8 cellular contexts compared by ENCODE assay signal in the genomic region with DNA sequence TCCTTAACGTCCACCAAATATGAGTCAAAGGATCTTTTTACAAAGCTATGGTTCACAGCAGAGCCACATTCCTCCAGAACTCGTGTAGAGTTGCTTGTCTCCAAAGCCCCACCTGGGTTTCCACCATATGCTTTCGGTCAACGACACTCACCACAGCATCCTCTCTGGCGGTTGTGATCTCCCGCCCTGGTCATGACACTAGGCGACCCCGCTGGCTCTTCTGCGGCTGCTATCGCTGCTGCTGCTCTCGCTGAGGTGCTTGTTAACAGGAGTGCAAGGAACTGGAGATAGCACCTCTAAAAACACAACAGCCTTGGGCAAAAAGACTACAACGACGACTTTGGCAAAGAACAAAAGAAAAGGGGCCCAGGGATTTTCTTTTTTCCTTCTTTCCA. TPM values are rescaled to one million over a fixed set of nuclear protein-coding genes. Genes with fewer than 3 reads are reported as not detected.
A peak's percentile ranks its signal among the peaks of the same experiment; 100 is the strongest.
DNase-seq lines count a peak whose midpoint lies in the region; ATAC-seq, FAIRE-seq and TF ChIP-seq lines count a peak whose summit lies in the region.

No MANE protein-coding gene starts in this region.

- peak; percentile 8 for DNase-seq in GM12892 (ENCODE audit: insufficient read length)
- DNase-seq in WERI-Rb-1: peak; percentile 46
- peak; percentile 84 for DNase-seq in endodermal cell
- DNase-seq in mucosa of descending colon: peak; percentile 50 to 64 (median 62)
- DNase-seq in tibial nerve (ENCODE audit: low spot score in 2 of 2): no peak

- no peaks in the 10 kb centered on the region for H3K9me3 ChIP-seq in WERI-Rb-1 (ENCODE audit: severe bottlenecking)
- no peaks in the 10 kb centered on the region for H3K9me3 ChIP-seq in endodermal cell (ENCODE audit: control insufficient read depth, low read length)
- H3K9me3 ChIP-seq in mucosa of descending colon: no peaks in the 10 kb centered on the region
- no peaks in the 10 kb centered on the region for H3K9me3 ChIP-seq in tibial nerve

- ATAC-seq in HG03354 (IDR thresholded peaks at IDR 0.05; ENCODE audit: poor library complexity, severe bottlenecking, unreplicated experiment) (peak; percentile 36), mucosa of descending colon (peak; percentile 35), GM21786 (IDR thresholded peaks at IDR 0.05; ENCODE audit: unreplicated experiment) (no peak), GM18867 (IDR thresholded peaks at IDR 0.05; ENCODE audit: unreplicated experiment) (no peak)

- no peak for FAIRE-seq in GM12892 (lab: Jason Lieb, UNC)

- TF ChIP-seq POLR2A in GM12892 (IDR thresholded peaks at IDR 0.05; ENCODE audit: low read depth, low read length) (no peak), tibial nerve (IDR thresholded peaks at IDR 0.05) (no peak)

- H3K36me3 ChIP-seq in WERI-Rb-1 (no peaks in the 10 kb centered on the region), endodermal cell (ENCODE audit: control insufficient read depth, insufficient read depth, low read length) (peaks cover 12% of the 10 kb centered on the region), mucosa of descending colon (ENCODE audit: low read depth) (no peaks in the 10 kb centered on the region), tibial nerve (no peaks in the 10 kb centered on the region)

- no peaks in the 10 kb centered on the region for H3K9me3 Mint-ChIP-seq in endodermal cell

- intact Hi-C loops in mucosa of descending colon (cut with DNase I, micrococcal nuclease): no loop called here

- H3K4me3 ChIP-seq in WERI-Rb-1 (ENCODE audit: low read depth, low read length) (peak overlapping the region; percentile 59), endodermal cell (ENCODE audit: low read length) (peak overlapping the region; percentile 94), mucosa of descending colon (peak overlapping the region; percentile 36), tibial nerve (peak overlapping the region; percentile 47 to 73 (median 70))

- TF ChIP-seq CTCF in WERI-Rb-1 (IDR thresholded peaks at IDR 0.05; ENCODE audit: low read depth, low read length) (no peak), endodermal cell (conservative IDR thresholded peaks at IDR 0.05) (no peak), mucosa of descending colon (IDR thresholded peaks at IDR 0.05) (no peak), tibial nerve (IDR thresholded peaks at IDR 0.05) (no peak)

- WGBS in endodermal cell (ENCODE audit: insufficient coverage in 1 of 2, insufficient read length in 1 of 2), 2 experiments: 2 to 3% methylated on average over 4 to 13 of the region's 13 CpGs
- WGBS in tibial nerve, 2 donors: 0 to 2% methylated on average over 13 of the region's 13 CpGs

- no peak for TF ChIP-seq EP300 in tibial nerve (IDR thresholded peaks at IDR 0.05)

- peaks cover 49% of the 10 kb centered on the region for H3K4me1 Mint-ChIP-seq in endodermal cell

- H3K27ac Mint-ChIP-seq in endodermal cell: peak overlapping the region; percentile 74

- H3K4me1 ChIP-seq in endodermal cell (ENCODE audit: control insufficient read depth, insufficient read depth, low read length) (peaks cover 3% of the 10 kb centered on the region), mucosa of descending colon (ENCODE audit: low read depth) (peaks cover 24% of the 10 kb centered on the region), tibial nerve (peaks cover 0 to 55% (median 26%) of the 10 kb centered on the region in 4 donors)

- peak overlapping the region; percentile 54 for H3K9ac ChIP-seq in endodermal cell (ENCODE audit: extremely low read depth, low read length, poor library complexity, severe bottlenecking)

- H3K36me3 Mint-ChIP-seq in endodermal cell (ENCODE audit: low read depth): peaks cover 41% of the 10 kb centered on the region

- peak overlapping the region; percentile 81 for H3K4me3 Mint-ChIP-seq in endodermal cell

- H3K27me3 ChIP-seq in WERI-Rb-1 (ENCODE audit: insufficient read depth, low read depth, severe bottlenecking) (no peaks in the 10 kb centered on the region), endodermal cell (ENCODE audit: control insufficient read depth, insufficient read depth, low read length, poor library complexity, severe bottlenecking) (peaks cover 32% of the 10 kb centered on the region), tibial nerve (no peaks in the 10 kb centered on the region)

- peaks cover 48% of the 10 kb centered on the region for H3K27me3 Mint-ChIP-seq in endodermal cell (ENCODE audit: insufficient read depth)

- H3K27ac ChIP-seq in WERI-Rb-1: peak overlapping the region; percentile 83
- H3K27ac ChIP-seq in endodermal cell (ENCODE audit: low read depth, low read length): no peak overlapping the region
- H3K27ac ChIP-seq in tibial nerve: peak overlapping the region; percentile 73 to 90 (median 90)

RNA-seq across cellular contexts. Expression of gene SLC40A1, which starts 0.3 kb away (rescaled TPM):
- not detected for polyA plus RNA-seq in GM12892 (2012; ENCODE audit: missing spikeins)
- total RNA-seq in endodermal cell: 10 to 100 TPM; 74.1 to 96.8 TPM
- polyA plus RNA-seq in endodermal cell (2013, experiment 1 of 2): 12.3 TPM
- 14.1 TPM for polyA plus RNA-seq in endodermal cell (2013, experiment 2 of 2)
- total RNA-seq in mucosa of descending colon: 100 to 1,000 TPM in 2 of 3 donors, 10 to 100 TPM in 1; 95.4 to 212 (median 155) TPM
- total RNA-seq in tibial nerve: 10 to 100 TPM; 26.0 to 51.1 (median 36.0) TPM

Comparison
In these comparisons a context has a peak if more than half of its experiments do, and no peak if none do; other contexts are left out.
1. DNase-seq: peak in GM12892 (single experiment), WERI-Rb-1 (single experiment), endodermal cell (single experiment) and mucosa of descending colon (3 of 3); none in tibial nerve (0 of 2).
2. ATAC-seq: peak in HG03354 (single experiment) and mucosa of descending colon (single experiment); none in GM21786 (single experiment) and GM18867 (single experiment).
3. H3K4me3 ChIP-seq: peak in every context shown above with its lines; median percentile 94 in endodermal cell; 70 in tibial nerve; 59 in WERI-Rb-1; 36 in mucosa of descending colon.